In genomic region chr5:12110629-12111028, GRCh38 we compare ENCODE assay signal across 23 cellular contexts.
DNase-seq lines count a peak whose midpoint lies in the region; ATAC-seq, FAIRE-seq and TF ChIP-seq lines count a peak whose summit lies in the region.
"Had no signal": no experiment of that assay in that cellular context is flagged by ENCODE, and none has a peak within 500 bp of the region (broad histone marks: within the 10 kb centered on the region; RNA-seq: fewer than 3 reads in every experiment).

No MANE protein-coding gene starts in this region.

- peak overlapping the region; percentile 79 for H3K27ac Mint-ChIP-seq in Caco-2 (ENCODE audit: unreplicated experiment)
- H3K27ac Mint-ChIP-seq in progenitor cell of endocrine pancreas: peak overlapping the region; percentile 0
- H3K27ac Mint-ChIP-seq: CD4-positive, CD25-positive, alpha-beta regulatory T cell; CD8-positive, alpha-beta memory T cell had no signal

- WGBS in hepatocyte (ENCODE audit: low lambda C conversion rate, missing lambda C conversion rate): 62% methylated on average over 3 of the region's 3 CpGs

- BruUV-seq in Caco-2 (replicated peaks; lab: Mats Ljungman, UMichigan): no TSS peak

- no peak overlapping the region for H3K4me3 ChIP-seq in Caco-2 (ENCODE audit: low read depth, low read length)
- H3K4me3 ChIP-seq in OCI-LY3 (ENCODE audit: low read length): no peak overlapping the region
- no peak overlapping the region for H3K4me3 ChIP-seq in hepatocyte
- no peak overlapping the region for H3K4me3 ChIP-seq in tibial artery
- H3K4me3 ChIP-seq: GM12878, GM23248, HAP-1 had no signal

- FAIRE-seq in HTR-8/SVneo (lab: Jason Lieb, UNC): no peak
- FAIRE-seq: A204.1, GM12878, GM19239 had no signal

- H3K4me2 ChIP-seq in OCI-LY3 (ENCODE audit: low read length) (no peak overlapping the region; the same call in 1 of the 2 replicates), hepatocyte (peak overlapping the region; percentile 24)
- H3K4me2 ChIP-seq: KMS-11 had no signal

- peak overlapping the region; percentile 64; the same call in 1 of the 2 replicates for H2AFZ ChIP-seq in OCI-LY3 (ENCODE audit: low read depth, low read length)
- no peak overlapping the region for H2AFZ ChIP-seq in hepatocyte
- H2AFZ ChIP-seq: GM23248 had no signal

- peak; percentile 30 to 40 for DNase-seq in Caco-2
- no peak for DNase-seq in hepatocyte (ENCODE audit: low spot score)
- no peak for DNase-seq in progenitor cell of endocrine pancreas (ENCODE audit: low spot score, unreplicated experiment)
- no peak for DNase-seq in HTR-8/SVneo (ENCODE audit: insufficient read length, low spot score)
- no peak for DNase-seq in tibial artery
- DNase-seq: ACHN; BE2C; C1 segment of cervical spinal cord; CD4-positive, CD25-positive, alpha-beta regulatory T cell; CD8-positive, alpha-beta memory T cell; COR-L47; DMS153; DND-41; EL; GM23248 had no signal

- no peaks in the 10 kb centered on the region for H3K9me2 ChIP-seq in hepatocyte (replicated peaks; ENCODE audit: insufficient read depth)

- no peak overlapping the region for H3K9ac ChIP-seq in OCI-LY3 (ENCODE audit: low read length)
- H3K9ac ChIP-seq: GM23248, KMS-11 had no signal

- ATAC-seq in HG02642 (IDR thresholded peaks at IDR 0.05; ENCODE audit: poor library complexity, unreplicated experiment): no peak
- no peak for ATAC-seq in HG03442 (IDR thresholded peaks at IDR 0.05; ENCODE audit: unreplicated experiment)
- ATAC-seq: GM12878 had no signal

- no peaks in the 10 kb centered on the region for H3K36me3 Mint-ChIP-seq in Caco-2 (ENCODE audit: insufficient read depth, unreplicated experiment)
- H3K36me3 Mint-ChIP-seq in progenitor cell of endocrine pancreas (ENCODE audit: insufficient read depth): peaks cover 6% of the 10 kb centered on the region
- H3K36me3 Mint-ChIP-seq: CD4-positive, CD25-positive, alpha-beta regulatory T cell; CD8-positive, alpha-beta memory T cell had no signal

- H4K20me1 ChIP-seq in OCI-LY3 (ENCODE audit: insufficient read depth, low read length) (no peaks in the 10 kb centered on the region), hepatocyte (ENCODE audit: insufficient read depth, poor library complexity, severe bottlenecking) (no peaks in the 10 kb centered on the region)

- H3K27ac ChIP-seq in OCI-LY3 (ENCODE audit: low read length): no peak overlapping the region
- peak overlapping the region; percentile 69 for H3K27ac ChIP-seq in hepatocyte
- H3K27ac ChIP-seq in tibial artery: no peak overlapping the region
- H3K27ac ChIP-seq: GM23248, KMS-11 had no signal

- peaks cover 9% of the 10 kb centered on the region for H3K9me3 Mint-ChIP-seq in Caco-2 (ENCODE audit: unreplicated experiment)
- H3K9me3 Mint-ChIP-seq in progenitor cell of endocrine pancreas (ENCODE audit: low read depth): peaks cover 11% of the 10 kb centered on the region

- intact Hi-C loops in Caco-2 (cut with micrococcal nuclease; ENCODE audit: unreplicated experiment): loop anchor here (5.0 kb wide), 1 partner anchor 923 kb away; no protein-coding TSS in a partner anchor
- intact Hi-C loops in tibial artery (cut with DNase I; ENCODE audit: low total_unique reads): no loop called here

- peak overlapping the region; percentile 61 for H3K4me3 Mint-ChIP-seq in Caco-2 (ENCODE audit: unreplicated experiment)
- no peak overlapping the region for H3K4me3 Mint-ChIP-seq in progenitor cell of endocrine pancreas (ENCODE audit: low read depth)
- H3K4me3 Mint-ChIP-seq: CD4-positive, CD25-positive, alpha-beta regulatory T cell; CD8-positive, alpha-beta memory T cell had no signal

- H3K36me3 ChIP-seq in Caco-2 (ENCODE audit: control insufficient read depth, insufficient read depth, low read length): peaks cover 3% of the 10 kb centered on the region
- H3K36me3 ChIP-seq in OCI-LY3 (replicated peaks; ENCODE audit: low read depth, low read length): peaks cover 7% of the 10 kb centered on the region
- H3K36me3 ChIP-seq in hepatocyte (replicated peaks; ENCODE audit: insufficient read depth, low read depth): no peaks in the 10 kb centered on the region
- H3K36me3 ChIP-seq in tibial artery: no peaks in the 10 kb centered on the region
- H3K36me3 ChIP-seq: BE2C, HAP-1 had no signal

- POLR2A ChIA-PET in Caco-2 (lab: Charles Lee): interaction anchor here (0.5 kb wide), 1 partner anchor 1229 kb away, joined by 3 read pairs; no protein-coding TSS in a partner anchor

- CTCF ChIA-PET in Caco-2 (lab: Charles Lee): no interaction called here

- H3K27me3 Mint-ChIP-seq in Caco-2 (ENCODE audit: insufficient read depth, unreplicated experiment) (no peaks in the 10 kb centered on the region), progenitor cell of endocrine pancreas (no peaks in the 10 kb centered on the region)
- H3K27me3 Mint-ChIP-seq: CD4-positive, CD25-positive, alpha-beta regulatory T cell; CD8-positive, alpha-beta memory T cell had no signal

- TF ChIP-seq CTCF in Caco-2 (IDR thresholded peaks at IDR 0.05; ENCODE audit: insufficient read depth in 1 of 2, low read depth in 1 of 2, low read length in 1 of 2, severe bottlenecking in 1 of 2, unreplicated experiment in 1 of 2): no peak
- TF ChIP-seq CTCF in OCI-LY3 (IDR thresholded peaks at IDR 0.05; ENCODE audit: low read depth, low read length): no peak
- TF ChIP-seq CTCF in hepatocyte (IDR thresholded peaks at IDR 0.05; ENCODE audit: poor library complexity): no peak
- no peak for TF ChIP-seq CTCF in progenitor cell of endocrine pancreas (IDR thresholded peaks at IDR 0.05; ENCODE audit: unreplicated experiment)
- TF ChIP-seq CTCF in tibial artery (IDR thresholded peaks at IDR 0.05): no peak

- no peaks in the 10 kb centered on the region for H3K9me3 ChIP-seq in Caco-2
- no peaks in the 10 kb centered on the region for H3K9me3 ChIP-seq in OCI-LY3 (ENCODE audit: insufficient read depth, low read length)
- no peaks in the 10 kb centered on the region for H3K9me3 ChIP-seq in hepatocyte (ENCODE audit: low read depth)
- no peaks in the 10 kb centered on the region for H3K9me3 ChIP-seq in tibial artery
- H3K9me3 ChIP-seq: BE2C, HAP-1 had no signal

- H3K4me1 Mint-ChIP-seq in Caco-2 (ENCODE audit: low read depth, unreplicated experiment) (peaks cover 32% of the 10 kb centered on the region), progenitor cell of endocrine pancreas (ENCODE audit: low read depth) (peaks cover 24% of the 10 kb centered on the region)
- H3K4me1 Mint-ChIP-seq: CD4-positive, CD25-positive, alpha-beta regulatory T cell; CD8-positive, alpha-beta memory T cell had no signal

- H3K27me3 ChIP-seq in Caco-2 (replicated peaks; ENCODE audit: control insufficient read depth, insufficient read depth, low read length): no peaks in the 10 kb centered on the region
- H3K27me3 ChIP-seq in OCI-LY3 (ENCODE audit: low read depth, low read length): no peaks in the 10 kb centered on the region
- H3K27me3 ChIP-seq in hepatocyte: no peaks in the 10 kb centered on the region
- no peaks in the 10 kb centered on the region for H3K27me3 ChIP-seq in tibial artery
- H3K27me3 ChIP-seq: BE2C had no signal

- H3K4me1 ChIP-seq in Caco-2: peaks cover 33% of the 10 kb centered on the region
- H3K4me1 ChIP-seq in OCI-LY3 (ENCODE audit: low read length): peaks cover 7% of the 10 kb centered on the region; the same call in 1 of the 2 replicates
- H3K4me1 ChIP-seq in hepatocyte (ENCODE audit: insufficient read depth): peaks cover 6% of the 10 kb centered on the region
- no peaks in the 10 kb centered on the region for H3K4me1 ChIP-seq in tibial artery
- H3K4me1 ChIP-seq: BE2C, HAP-1 had no signal

- H3K79me2 ChIP-seq in OCI-LY3 (ENCODE audit: low read length) (no peaks in the 10 kb centered on the region), hepatocyte (no peaks in the 10 kb centered on the region)

Comparison
In these comparisons a context has a peak if more than half of its experiments do, and no peak if none do; other contexts are left out.
1. DNase-seq: peak in Caco-2 (2 of 2); none in hepatocyte (single experiment), progenitor cell of endocrine pancreas (single experiment), HTR-8/SVneo (single experiment) and tibial artery (0 of 2).